Comparison of ENCODE assay signal across 8 cellular contexts in genomic region chr17:13030459-13031305, GRCh38. TPM values are rescaled to one million over a fixed set of nuclear protein-coding genes. Genes with fewer than 3 reads are reported as not detected.
DNase-seq lines count a peak whose midpoint lies in the region; ATAC-seq and TF ChIP-seq lines count a peak whose summit lies in the region.

No MANE protein-coding gene starts in this region.

- no peak overlapping the region for H3K4me3 ChIP-seq in breast epithelium
- no peak overlapping the region for H3K4me3 ChIP-seq in kidney epithelial cell (ENCODE audit: low read depth, low read length)

- no peaks in the 10 kb centered on the region for H3K27me3 ChIP-seq in breast epithelium
- H3K27me3 ChIP-seq in kidney epithelial cell (ENCODE audit: control insufficient read depth, insufficient read depth, low read length), result no peaks in the 10 kb centered on the region

- no peak for TF ChIP-seq POLR2A in breast epithelium (IDR thresholded peaks at IDR 0.05)

- intact Hi-C loops in breast epithelium (cut with DNase I; ENCODE audit: low total_unique reads), result no loop called here

- H3K36me3 ChIP-seq in breast epithelium (no peaks in the 10 kb centered on the region), kidney epithelial cell (ENCODE audit: control insufficient read depth, insufficient read depth, low read length) (no peaks in the 10 kb centered on the region)

- peak; percentile 50 to 72 (median 51) for TF ChIP-seq CTCF in breast epithelium (IDR thresholded peaks at IDR 0.05)
- peak; percentile 60 for TF ChIP-seq CTCF in kidney epithelial cell (IDR thresholded peaks at IDR 0.05; ENCODE audit: insufficient read depth, low read length, poor library complexity, severe bottlenecking)

- H3K27ac ChIP-seq in breast epithelium, result no peak overlapping the region

- no peaks in the 10 kb centered on the region for H3K4me1 ChIP-seq in breast epithelium

- peaks cover 5 to 6% of the 10 kb centered on the region in 2 donors for H3K9me3 ChIP-seq in breast epithelium

- DNase-seq in NCI-H2171 treated with DMSO at 0.1 percent for 48 hours (lab: John Stamatoyannopoulos, UW) (peak; percentile 32), NCI-H2171 (lab: John Stamatoyannopoulos, UW) (no peak), HuH-7 (ENCODE audit: low spot score) (peak; percentile 30), SW480 (ENCODE audit: low spot score) (peak; percentile 43), breast epithelium (ENCODE audit: low spot score in 2 of 2) (no peak), kidney epithelial cell (ENCODE audit: low read depth) (no peak)
- peak; percentile 31 for DNase-seq in stimulated activated CD8-positive, alpha-beta memory T cell treated with anti-CD3 and anti-CD28 coated beads, Interleukin-12 subunit alpha, Interleukin-12 subunit beta, amount 100 ng/mL, for 1 hour (ENCODE audit: low read depth)

- ATAC-seq in GM18520 (IDR thresholded peaks at IDR 0.05; ENCODE audit: unreplicated experiment), result no peak

RNA-seq across cellular contexts. Expression of gene ELAC2, which starts 12.9 kb away (rescaled TPM):
- total RNA-seq in breast epithelium (10 to 100 TPM; 67.2 to 83.0 (median 76.4) TPM), kidney epithelial cell (73.7 and 80.8 TPM in 2 replicates)

Comparison
In these comparisons a context has a peak if more than half of its experiments do, and no peak if none do; other contexts are left out.
1. DNase-seq: peak in NCI-H2171 treated with DMSO at 0.1 percent for 48 hours (single experiment), HuH-7 (single experiment), SW480 (single experiment) and stimulated activated CD8-positive, alpha-beta memory T cell treated with anti-CD3 and anti-CD28 coated beads, Interleukin-12 subunit alpha, Interleukin-12 subunit beta, amount 100 ng/mL, for 1 hour (single experiment); none in NCI-H2171 (single experiment), breast epithelium (0 of 2) and kidney epithelial cell (single experiment).